Comparison of ENCODE assay signal across 1 cellular context in the genomic region with DNA sequence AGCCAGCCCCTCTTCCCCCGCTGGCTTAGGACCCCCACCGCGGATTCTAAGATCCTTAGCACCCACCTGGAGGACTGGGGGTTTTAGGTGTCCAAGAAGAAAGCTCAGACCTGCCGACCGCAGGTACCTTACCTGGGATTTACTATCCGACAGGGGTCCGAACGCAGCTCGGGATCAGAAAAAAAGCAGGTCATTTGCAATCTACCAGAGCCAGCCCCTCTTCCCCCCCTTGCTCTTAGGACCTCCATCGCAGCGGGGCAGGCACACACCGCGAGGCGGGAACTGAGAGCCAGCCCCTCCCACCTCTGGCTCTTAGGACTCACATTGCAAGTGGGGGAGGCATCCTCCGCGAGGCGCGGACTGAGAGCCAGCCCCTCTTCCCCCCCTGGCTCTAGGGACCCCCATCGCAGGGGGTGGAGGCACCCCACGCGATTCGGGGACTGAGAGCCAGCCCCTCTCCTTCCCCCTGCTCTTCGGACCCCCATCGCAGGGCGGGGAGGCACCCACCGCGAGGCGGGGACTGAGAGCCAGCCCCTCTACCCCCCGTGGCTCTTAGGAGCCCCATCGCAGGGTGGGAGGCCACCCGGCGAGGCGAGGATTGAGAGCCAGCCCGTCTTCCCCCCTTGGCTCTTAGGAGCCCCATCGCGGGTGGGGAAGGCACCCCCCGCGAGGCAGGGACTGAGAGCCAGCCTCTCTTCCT.
TF ChIP-seq lines count a peak whose summit lies in the region.

No MANE protein-coding gene starts in this region.

TF ChIP-seq in K562, 482 proteins besides CTCF, POLR2A, EP300 and RAD21 (continued from another document):
- TF ChIP-seq, protein P1, sequence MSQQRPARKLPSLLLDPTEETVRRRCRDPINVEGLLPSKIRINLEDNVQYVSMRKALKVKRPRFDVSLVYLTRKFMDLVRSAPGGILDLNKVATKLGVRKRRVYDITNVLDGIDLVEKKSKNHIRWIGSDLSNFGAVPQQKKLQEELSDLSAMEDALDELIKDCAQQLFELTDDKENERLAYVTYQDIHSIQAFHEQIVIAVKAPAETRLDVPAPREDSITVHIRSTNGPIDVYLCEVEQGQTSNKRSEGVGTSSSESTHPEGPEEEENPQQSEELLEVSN (IDR thresholded peaks at IDR 0.05; ENCODE audit: borderline replicate concordance in 1 of 2, extremely low read depth in 1 of 2, insufficient read depth in 1 of 2, insufficient read length in 1 of 2, low read depth in 1 of 2, low read length in 1 of 2, poor library complexity in 1 of 2, severe bottlenecking in 1 of 2) = peak; percentile 61 to 93
- TF ChIP-seq ZBTB7A (IDR thresholded peaks at IDR 0.05; ENCODE audit: borderline replicate concordance, control insufficient read depth, low read depth, low read length) = peak; percentile 34; the same call in 1 of the 2 replicates
